ENCODE assay signal across 9 cellular contexts in the genomic region with DNA sequence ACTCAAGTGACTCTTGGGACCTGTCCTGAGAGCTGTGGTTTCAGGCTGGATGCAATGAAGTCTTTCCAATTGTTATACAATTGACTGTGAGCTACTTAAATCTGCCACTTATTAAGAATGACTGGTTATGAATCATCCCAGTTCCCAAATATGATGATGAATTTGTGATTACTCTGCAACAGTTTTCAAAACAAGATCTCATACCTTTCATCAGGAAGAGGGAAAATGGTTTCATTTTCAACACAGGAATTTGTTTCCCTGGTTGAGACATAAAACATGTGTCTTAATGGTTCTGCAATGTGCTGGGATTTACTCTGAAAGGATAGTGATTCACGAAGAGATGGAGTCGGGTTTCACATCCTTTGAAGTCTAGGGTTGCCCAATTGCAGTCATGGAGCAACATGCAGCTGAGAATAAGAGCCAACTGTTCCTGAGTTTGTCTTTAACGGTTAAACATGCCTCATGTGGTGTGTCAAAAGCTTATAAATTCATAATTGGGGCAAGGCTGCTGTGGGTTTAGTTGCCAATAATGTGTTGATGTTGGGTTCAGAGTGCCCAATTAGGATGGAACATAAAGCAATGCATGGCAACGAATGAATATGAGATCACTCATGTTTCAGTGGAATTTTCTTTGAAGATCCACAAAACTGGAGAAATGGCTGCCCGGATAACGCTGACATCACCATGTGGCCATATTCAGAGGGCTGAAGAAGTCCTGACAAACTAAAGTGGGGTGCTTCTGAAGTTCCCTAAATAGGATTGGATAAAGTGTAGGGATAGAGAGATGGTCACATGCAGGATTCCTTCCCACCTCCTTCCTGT. TPM values are rescaled to one million over a fixed set of nuclear protein-coding genes. Genes with fewer than 3 reads are reported as not detected.
DNase-seq lines count a peak whose midpoint lies in the region; ATAC-seq lines count a peak whose summit lies in the region.
"Had no signal": no experiment of that assay in that cellular context is flagged by ENCODE, and none has a peak within 500 bp of the region (broad histone marks: within the 10 kb centered on the region; RNA-seq: fewer than 3 reads in every experiment).

No MANE protein-coding gene starts in this region.

- no peaks in the 10 kb centered on the region for H3K9me3 ChIP-seq in aorta (ENCODE audit: control insufficient read depth, low read length)
- H3K9me3 ChIP-seq: Peyer's patch had no signal

- no peaks in the 10 kb centered on the region for H3K27me3 ChIP-seq in aorta (ENCODE audit: control insufficient read depth in 1 of 2, insufficient read depth in 2 of 2, low read length in 1 of 2)
- H3K27me3 ChIP-seq: Peyer's patch had no signal

- CTCF ChIA-PET in activated CD4-positive, alpha-beta T cell treated with anti-CD3 and anti-CD28 coated beads for 36 hours (lab: Charles Lee), result interaction anchor here (0.6 to 1.3 kb wide), 3 partner anchors 26 to 1385 kb away, joined by 3 to 4 read pairs (median 3); no protein-coding TSS in a partner anchor

- H3K4me1 ChIP-seq in aorta (ENCODE audit: control insufficient read depth in 1 of 2, insufficient read depth in 2 of 2, low read length in 2 of 2), result no peaks in the 10 kb centered on the region
- H3K4me1 ChIP-seq: Peyer's patch had no signal

- ATAC-seq in aorta (ENCODE audit: low FRiP score) (peak; percentile 48), HG02642 (IDR thresholded peaks at IDR 0.05; ENCODE audit: poor library complexity, unreplicated experiment) (no peak), HG02610 (IDR thresholded peaks at IDR 0.05; ENCODE audit: unreplicated experiment) (no peak)
- no peak for ATAC-seq in activated CD4-positive, alpha-beta T cell treated with anti-CD3 and anti-CD28 coated beads for 36 hours

- no peaks in the 10 kb centered on the region for H3K36me3 ChIP-seq in aorta (ENCODE audit: control insufficient read depth in 1 of 2, insufficient read depth in 2 of 2, low read length in 1 of 2)
- H3K36me3 ChIP-seq: Peyer's patch had no signal

- no peak overlapping the region for H3K27ac ChIP-seq in aorta (ENCODE audit: low read depth in 1 of 2, low read length in 2 of 2)

- H3K4me1 Mint-ChIP-seq in activated CD4-positive, alpha-beta T cell treated with anti-CD3 and anti-CD28 coated beads for 36 hours, result no peaks in the 10 kb centered on the region

- H3K4me3 Mint-ChIP-seq in activated CD4-positive, alpha-beta T cell treated with anti-CD3 and anti-CD28 coated beads for 36 hours, result no peak overlapping the region

- POLR2A ChIA-PET in activated CD4-positive, alpha-beta T cell treated with anti-CD3 and anti-CD28 coated beads for 36 hours (lab: Charles Lee), result no interaction called here

- intact Hi-C loops in aorta (cut with DNase I), result no loop called here
- intact Hi-C loops in activated CD4-positive, alpha-beta T cell treated with anti-CD3 and anti-CD28 coated beads for 36 hours (cut with DNase I, micrococcal nuclease), result no loop called here

- no peak overlapping the region for H3K4me3 ChIP-seq in aorta (ENCODE audit: low read length in 2 of 2)
- H3K4me3 ChIP-seq: Peyer's patch had no signal

- no peak overlapping the region for H3K27ac Mint-ChIP-seq in activated CD4-positive, alpha-beta T cell treated with anti-CD3 and anti-CD28 coated beads for 36 hours

- WGBS in aorta, 2 donors, result 44 to 48% methylated on average over 6 of the region's 6 CpGs

- H3K9me3 Mint-ChIP-seq in activated CD4-positive, alpha-beta T cell treated with anti-CD3 and anti-CD28 coated beads for 36 hours (ENCODE audit: low read depth), result peaks cover 6% of the 10 kb centered on the region

- no peaks in the 10 kb centered on the region for H3K36me3 Mint-ChIP-seq in activated CD4-positive, alpha-beta T cell treated with anti-CD3 and anti-CD28 coated beads for 36 hours (ENCODE audit: low read depth)

- H3K27me3 Mint-ChIP-seq in activated CD4-positive, alpha-beta T cell treated with anti-CD3 and anti-CD28 coated beads for 36 hours, result peaks cover 4% of the 10 kb centered on the region

- DNase-seq in SKM-1 treated with dmso at 0.1 percent for 144 hours (lab: John Stamatoyannopoulos, UW; ENCODE audit: unreplicated experiment) (peak; percentile 30), SKM-1 (lab: John Stamatoyannopoulos, UW; ENCODE audit: unreplicated experiment) (no peak), SW 1271 (lab: John Stamatoyannopoulos, UW) (peak; percentile 70 to 85), iPS DF 19.7 (ENCODE audit: low read depth, low spot score) (peak; percentile 48), aorta (no peak)
- DNase-seq in activated CD4-positive, alpha-beta T cell treated with anti-CD3 and anti-CD28 coated beads for 36 hours, result no peak

RNA-seq across cellular contexts. Expression of gene CYP24A1, which starts 41.0 kb away (rescaled TPM):
- total RNA-seq in aorta, result not detected
- not detected for polyA plus RNA-seq in aorta
- under 1 TPM in 1 of 2 experiments, not detected in 1; 0.07 TPM for total RNA-seq in activated CD4-positive, alpha-beta T cell treated with anti-CD3 and anti-CD28 coated beads for 36 hours
- total RNA-seq: Peyer's patch had no signal

Comparison
In these comparisons a context has a peak if more than half of its experiments do, and no peak if none do; other contexts are left out.
1. DNase-seq: peak in SKM-1 treated with dmso at 0.1 percent for 144 hours (single experiment), SW 1271 (2 of 2) and iPS DF 19.7 (single experiment); none in SKM-1 (single experiment), aorta (0 of 2) and activated CD4-positive, alpha-beta T cell treated with anti-CD3 and anti-CD28 coated beads for 36 hours (single experiment).